16 cellular contexts compared by ENCODE assay signal in genomic region chr3:162729686-162730085, GRCh38.
"Had no signal": no experiment of that assay in that cellular context is flagged by ENCODE, and none has a peak within 500 bp of the region (broad histone marks: within the 10 kb centered on the region; RNA-seq: fewer than 3 reads in every experiment).

No MANE protein-coding gene starts in this region.

- H3K27ac Mint-ChIP-seq: activated B cell treated with CpG ODN at 0.5 μM for 24 hours; activated CD8-positive, alpha-beta T cell treated with anti-CD3 and anti-CD28 coated beads, Interleukin-2, amount 10 ng/mL, durations not matched to agents 7 days and 5 days; activated naive CD4-positive, alpha-beta T cell treated with anti-CD3 and anti-CD28 coated beads, Interleukin-2, amount 50 U/mL, for 72 hours; naive thymus-derived CD4-positive, alpha-beta T cell; stimulated activated effector memory CD8-positive, alpha-beta T cell treated with anti-CD3 and anti-CD28 coated beads, Interleukin-12 subunit alpha, Interleukin-12 subunit beta, amount 100 ng/mL, for 72 hours had no signal

- H3K4me3 ChIP-seq: hepatocyte, mucosa of descending colon, thyroid gland had no signal

- H3K36me3 Mint-ChIP-seq: activated naive CD4-positive, alpha-beta T cell treated with anti-CD3 and anti-CD28 coated beads, Interleukin-2, amount 50 U/mL, for 72 hours; naive thymus-derived CD4-positive, alpha-beta T cell; stimulated activated effector memory CD8-positive, alpha-beta T cell treated with anti-CD3 and anti-CD28 coated beads, Interleukin-12 subunit alpha, Interleukin-12 subunit beta, amount 100 ng/mL, for 72 hours had no signal

- DNase-seq: activated B cell treated with CpG ODN at 0.5 μM for 24 hours; activated CD4-positive, alpha-beta T cell treated with anti-CD3 and anti-CD28 coated beads for 48 hours; activated CD8-positive, alpha-beta memory T cell treated with anti-CD3 and anti-CD28 coated beads, Interleukin-2, amount 50 U/mL, for 4 hours; activated CD8-positive, alpha-beta T cell treated with anti-CD3 and anti-CD28 coated beads, Interleukin-2, amount 10 ng/mL, durations not matched to agents 7 days and 5 days; activated gamma-delta T cell; activated T-cell treated with anti-CD3 and anti-CD28 coated beads, Interleukin-2, amount 50 U/mL, for 48 hours; cerebellar nuclear complex; effector CD8-positive, alpha-beta T cell; mucosa of descending colon; naive thymus-derived CD4-positive, alpha-beta T cell; T-helper 2 cell; thyroid gland had no signal

- ATAC-seq: activated CD8-positive, alpha-beta T cell treated with anti-CD3 and anti-CD28 coated beads, Interleukin-2, amount 10 ng/mL, durations not matched to agents 7 days and 5 days; activated naive CD4-positive, alpha-beta T cell treated with anti-CD3 and anti-CD28 coated beads, Interleukin-2, amount 50 U/mL, for 72 hours; left lobe of liver; mucosa of descending colon; naive thymus-derived CD4-positive, alpha-beta T cell; stimulated activated effector memory CD8-positive, alpha-beta T cell treated with anti-CD3 and anti-CD28 coated beads, Interleukin-12 subunit alpha, Interleukin-12 subunit beta, amount 100 ng/mL, for 72 hours had no signal

- H3K27me3 Mint-ChIP-seq: activated B cell treated with CpG ODN at 0.5 μM for 24 hours; naive thymus-derived CD4-positive, alpha-beta T cell had no signal

- H3K4me3 Mint-ChIP-seq: activated B cell treated with CpG ODN at 0.5 μM for 24 hours; activated CD8-positive, alpha-beta T cell treated with anti-CD3 and anti-CD28 coated beads, Interleukin-2, amount 10 ng/mL, durations not matched to agents 7 days and 5 days; naive thymus-derived CD4-positive, alpha-beta T cell; stimulated activated effector memory CD8-positive, alpha-beta T cell treated with anti-CD3 and anti-CD28 coated beads, Interleukin-12 subunit alpha, Interleukin-12 subunit beta, amount 100 ng/mL, for 72 hours had no signal

- H3K4me1 Mint-ChIP-seq: activated B cell treated with CpG ODN at 0.5 μM for 24 hours; naive thymus-derived CD4-positive, alpha-beta T cell; stimulated activated effector memory CD8-positive, alpha-beta T cell treated with anti-CD3 and anti-CD28 coated beads, Interleukin-12 subunit alpha, Interleukin-12 subunit beta, amount 100 ng/mL, for 72 hours had no signal
